1 cellular context compared by ENCODE assay signal in the genomic region with DNA sequence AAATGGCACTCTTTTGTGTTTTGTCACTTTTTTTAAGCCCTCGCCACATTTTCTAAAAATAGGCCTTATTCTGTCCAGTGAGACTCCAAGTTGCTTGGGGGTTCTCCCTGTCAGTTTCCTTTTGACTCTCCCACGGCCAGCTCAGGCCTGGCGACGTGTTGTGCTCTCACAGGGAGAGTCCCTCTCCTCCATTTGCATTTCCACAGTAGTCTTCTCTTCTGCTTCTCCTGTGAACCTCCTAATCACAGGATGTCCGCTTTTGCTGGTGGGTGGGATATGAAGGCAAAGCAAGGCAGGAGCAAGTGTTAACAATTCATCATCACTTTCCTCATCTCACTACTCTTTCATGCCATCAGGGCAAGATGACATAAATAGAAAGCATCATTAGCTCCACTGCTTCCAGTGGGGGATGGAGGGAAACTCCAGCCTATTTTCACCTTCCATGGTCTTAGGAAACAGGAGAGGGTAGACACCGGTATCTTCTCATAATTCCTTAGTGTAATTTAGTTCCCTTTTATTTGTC.
TF ChIP-seq lines count a peak whose summit lies in the region.

No MANE protein-coding gene starts in this region.

TF ChIP-seq in GM12878, 131 proteins besides CTCF, POLR2A, EP300 and RAD21 (continued from another document and continues in another):
- peak; percentile 98 for TF ChIP-seq RELB (IDR thresholded peaks at IDR 0.05; ENCODE audit: low read depth)
- TF ChIP-seq, protein P1, sequence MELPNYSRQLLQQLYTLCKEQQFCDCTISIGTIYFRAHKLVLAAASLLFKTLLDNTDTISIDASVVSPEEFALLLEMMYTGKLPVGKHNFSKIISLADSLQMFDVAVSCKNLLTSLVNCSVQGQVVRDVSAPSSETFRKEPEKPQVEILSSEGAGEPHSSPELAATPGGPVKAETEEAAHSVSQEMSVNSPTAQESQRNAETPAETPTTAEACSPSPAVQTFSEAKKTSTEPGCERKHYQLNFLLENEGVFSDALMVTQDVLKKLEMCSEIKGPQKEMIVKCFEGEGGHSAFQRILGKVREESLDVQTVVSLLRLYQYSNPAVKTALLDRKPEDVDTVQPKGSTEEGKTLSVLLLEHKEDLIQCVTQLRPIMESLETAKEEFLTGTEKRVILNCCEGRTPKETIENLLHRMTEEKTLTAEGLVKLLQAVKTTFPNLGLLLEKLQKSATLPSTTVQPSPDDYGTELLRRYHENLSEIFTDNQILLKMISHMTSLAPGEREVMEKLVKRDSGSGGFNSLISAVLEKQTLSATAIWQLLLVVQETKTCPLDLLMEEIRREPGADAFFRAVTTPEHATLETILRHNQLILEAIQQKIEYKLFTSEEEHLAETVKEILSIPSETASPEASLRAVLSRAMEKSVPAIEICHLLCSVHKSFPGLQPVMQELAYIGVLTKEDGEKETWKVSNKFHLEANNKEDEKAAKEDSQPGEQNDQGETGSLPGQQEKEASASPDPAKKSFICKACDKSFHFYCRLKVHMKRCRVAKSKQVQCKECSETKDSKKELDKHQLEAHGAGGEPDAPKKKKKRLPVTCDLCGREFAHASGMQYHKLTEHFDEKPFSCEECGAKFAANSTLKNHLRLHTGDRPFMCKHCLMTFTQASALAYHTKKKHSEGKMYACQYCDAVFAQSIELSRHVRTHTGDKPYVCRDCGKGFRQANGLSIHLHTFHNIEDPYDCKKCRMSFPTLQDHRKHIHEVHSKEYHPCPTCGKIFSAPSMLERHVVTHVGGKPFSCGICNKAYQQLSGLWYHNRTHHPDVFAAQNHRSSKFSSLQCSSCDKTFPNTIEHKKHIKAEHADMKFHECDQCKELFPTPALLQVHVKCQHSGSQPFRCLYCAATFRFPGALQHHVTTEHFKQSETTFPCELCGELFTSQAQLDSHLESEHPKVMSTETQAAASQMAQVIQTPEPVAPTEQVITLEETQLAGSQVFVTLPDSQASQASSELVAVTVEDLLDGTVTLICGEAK (IDR thresholded peaks at IDR 0.05; ENCODE audit: borderline replicate concordance) = peak; percentile 52; the same call in 1 of the 2 replicates
- no peak for TF ChIP-seq SREBF2 (IDR thresholded peaks at IDR 0.05; ENCODE audit: low read length)
- TF ChIP-seq ZNF384 (IDR thresholded peaks at IDR 0.05; ENCODE audit: borderline replicate concordance, low read depth, low read length) = peak; percentile 96
- TF ChIP-seq IKZF1 (conservative IDR thresholded peaks at IDR 0.05) = peak; percentile 98
- TF ChIP-seq KLF5 (IDR thresholded peaks at IDR 0.05; ENCODE audit: partially characterized antibody) = peak; percentile 84
- TF ChIP-seq MTA2 (IDR thresholded peaks at IDR 0.05; ENCODE audit: low read depth) = peak; percentile 97
- TF ChIP-seq RBBP5 (conservative IDR thresholded peaks at IDR 0.05) = no peak
- TF ChIP-seq, protein P2, sequence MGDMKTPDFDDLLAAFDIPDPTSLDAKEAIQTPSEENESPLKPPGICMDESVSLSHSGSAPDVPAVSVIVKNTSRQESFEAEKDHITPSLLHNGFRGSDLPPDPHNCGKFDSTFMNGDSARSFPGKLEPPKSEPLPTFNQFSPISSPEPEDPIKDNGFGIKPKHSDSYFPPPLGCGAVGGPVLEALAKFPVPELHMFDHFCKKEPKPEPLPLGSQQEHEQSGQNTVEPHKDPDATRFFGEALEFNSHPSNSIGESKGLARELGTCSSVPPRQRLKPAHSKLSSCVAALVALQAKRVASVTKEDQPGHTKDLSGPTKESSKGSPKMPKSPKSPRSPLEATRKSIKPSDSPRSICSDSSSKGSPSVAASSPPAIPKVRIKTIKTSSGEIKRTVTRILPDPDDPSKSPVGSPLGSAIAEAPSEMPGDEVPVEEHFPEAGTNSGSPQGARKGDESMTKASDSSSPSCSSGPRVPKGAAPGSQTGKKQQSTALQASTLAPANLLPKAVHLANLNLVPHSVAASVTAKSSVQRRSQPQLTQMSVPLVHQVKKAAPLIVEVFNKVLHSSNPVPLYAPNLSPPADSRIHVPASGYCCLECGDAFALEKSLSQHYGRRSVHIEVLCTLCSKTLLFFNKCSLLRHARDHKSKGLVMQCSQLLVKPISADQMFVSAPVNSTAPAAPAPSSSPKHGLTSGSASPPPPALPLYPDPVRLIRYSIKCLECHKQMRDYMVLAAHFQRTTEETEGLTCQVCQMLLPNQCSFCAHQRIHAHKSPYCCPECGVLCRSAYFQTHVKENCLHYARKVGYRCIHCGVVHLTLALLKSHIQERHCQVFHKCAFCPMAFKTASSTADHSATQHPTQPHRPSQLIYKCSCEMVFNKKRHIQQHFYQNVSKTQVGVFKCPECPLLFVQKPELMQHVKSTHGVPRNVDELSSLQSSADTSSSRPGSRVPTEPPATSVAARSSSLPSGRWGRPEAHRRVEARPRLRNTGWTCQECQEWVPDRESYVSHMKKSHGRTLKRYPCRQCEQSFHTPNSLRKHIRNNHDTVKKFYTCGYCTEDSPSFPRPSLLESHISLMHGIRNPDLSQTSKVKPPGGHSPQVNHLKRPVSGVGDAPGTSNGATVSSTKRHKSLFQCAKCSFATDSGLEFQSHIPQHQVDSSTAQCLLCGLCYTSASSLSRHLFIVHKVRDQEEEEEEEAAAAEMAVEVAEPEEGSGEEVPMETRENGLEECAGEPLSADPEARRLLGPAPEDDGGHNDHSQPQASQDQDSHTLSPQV (IDR thresholded peaks at IDR 0.05) = no peak
- TF ChIP-seq JUNB (IDR thresholded peaks at IDR 0.05) = peak; percentile 96
- peak in 1 of 2 experiments; percentile 28; a peak in 1 of 4 replicates for TF ChIP-seq CEBPB (IDR thresholded peaks at IDR 0.05; ENCODE audit: borderline replicate concordance in 1 of 2, low read depth in 2 of 2, low read length in 2 of 2)
- TF ChIP-seq, protein P3, sequence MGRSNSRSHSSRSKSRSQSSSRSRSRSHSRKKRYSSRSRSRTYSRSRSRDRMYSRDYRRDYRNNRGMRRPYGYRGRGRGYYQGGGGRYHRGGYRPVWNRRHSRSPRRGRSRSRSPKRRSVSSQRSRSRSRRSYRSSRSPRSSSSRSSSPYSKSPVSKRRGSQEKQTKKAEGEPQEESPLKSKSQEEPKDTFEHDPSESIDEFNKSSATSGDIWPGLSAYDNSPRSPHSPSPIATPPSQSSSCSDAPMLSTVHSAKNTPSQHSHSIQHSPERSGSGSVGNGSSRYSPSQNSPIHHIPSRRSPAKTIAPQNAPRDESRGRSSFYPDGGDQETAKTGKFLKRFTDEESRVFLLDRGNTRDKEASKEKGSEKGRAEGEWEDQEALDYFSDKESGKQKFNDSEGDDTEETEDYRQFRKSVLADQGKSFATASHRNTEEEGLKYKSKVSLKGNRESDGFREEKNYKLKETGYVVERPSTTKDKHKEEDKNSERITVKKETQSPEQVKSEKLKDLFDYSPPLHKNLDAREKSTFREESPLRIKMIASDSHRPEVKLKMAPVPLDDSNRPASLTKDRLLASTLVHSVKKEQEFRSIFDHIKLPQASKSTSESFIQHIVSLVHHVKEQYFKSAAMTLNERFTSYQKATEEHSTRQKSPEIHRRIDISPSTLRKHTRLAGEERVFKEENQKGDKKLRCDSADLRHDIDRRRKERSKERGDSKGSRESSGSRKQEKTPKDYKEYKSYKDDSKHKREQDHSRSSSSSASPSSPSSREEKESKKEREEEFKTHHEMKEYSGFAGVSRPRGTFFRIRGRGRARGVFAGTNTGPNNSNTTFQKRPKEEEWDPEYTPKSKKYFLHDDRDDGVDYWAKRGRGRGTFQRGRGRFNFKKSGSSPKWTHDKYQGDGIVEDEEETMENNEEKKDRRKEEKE (IDR thresholded peaks at IDR 0.05) = no peak
- peak; percentile 91 for TF ChIP-seq GATAD2B (conservative IDR thresholded peaks at IDR 0.05; ENCODE audit: low read depth)
- TF ChIP-seq CEBPZ (IDR thresholded peaks at IDR 0.05; ENCODE audit: low read depth, low read length) = no peak
- TF ChIP-seq CBFB (IDR thresholded peaks at IDR 0.05; ENCODE audit: low read depth) = no peak
- TF ChIP-seq RELA (IDR thresholded peaks at IDR 0.05; ENCODE audit: borderline replicate concordance, partially characterized antibody) = peak; percentile 86
- peak; percentile 96 for TF ChIP-seq DPF2 (IDR thresholded peaks at IDR 0.05)
- TF ChIP-seq PAX5 (IDR thresholded peaks at IDR 0.05; ENCODE audit: borderline replicate concordance, low read depth, low read length) = peak; percentile 88
- peak; percentile 57; the same call in 1 of the 2 replicates for TF ChIP-seq TAF1 (IDR thresholded peaks at IDR 0.05; ENCODE audit: borderline replicate concordance, low read depth, low read length)
- peak; percentile 96 for TF ChIP-seq SKIL (IDR thresholded peaks at IDR 0.05; ENCODE audit: low read depth, poor library complexity, severe bottlenecking)
- TF ChIP-seq IKZF2 (IDR thresholded peaks at IDR 0.05) = peak; percentile 99
- peak; percentile 95 for TF ChIP-seq JUND (IDR thresholded peaks at IDR 0.05; ENCODE audit: low read depth, low read length)
- TF ChIP-seq MYB (IDR thresholded peaks at IDR 0.05; ENCODE audit: borderline replicate concordance, low read depth, low read length) = no peak
- peak; percentile 61; the same call in 1 of the 2 replicates for TF ChIP-seq MXI1 (IDR thresholded peaks at IDR 0.05; ENCODE audit: low read depth, low read length)
- TF ChIP-seq BMI1 (IDR thresholded peaks at IDR 0.05; ENCODE audit: borderline replicate concordance) = 0 out of 2 replicates have a peak, but pooled peaks have one; percentile 77
- TF ChIP-seq STAT3 (IDR thresholded peaks at IDR 0.05; ENCODE audit: low read depth, low read length) = peak; percentile 83; the same call in 1 of the 2 replicates
- no peak for TF ChIP-seq ZNF207 (IDR thresholded peaks at IDR 0.05; ENCODE audit: borderline replicate concordance)
- TF ChIP-seq CREM (IDR thresholded peaks at IDR 0.05; ENCODE audit: low read depth) = peak; percentile 86
- TF ChIP-seq, protein P4, sequence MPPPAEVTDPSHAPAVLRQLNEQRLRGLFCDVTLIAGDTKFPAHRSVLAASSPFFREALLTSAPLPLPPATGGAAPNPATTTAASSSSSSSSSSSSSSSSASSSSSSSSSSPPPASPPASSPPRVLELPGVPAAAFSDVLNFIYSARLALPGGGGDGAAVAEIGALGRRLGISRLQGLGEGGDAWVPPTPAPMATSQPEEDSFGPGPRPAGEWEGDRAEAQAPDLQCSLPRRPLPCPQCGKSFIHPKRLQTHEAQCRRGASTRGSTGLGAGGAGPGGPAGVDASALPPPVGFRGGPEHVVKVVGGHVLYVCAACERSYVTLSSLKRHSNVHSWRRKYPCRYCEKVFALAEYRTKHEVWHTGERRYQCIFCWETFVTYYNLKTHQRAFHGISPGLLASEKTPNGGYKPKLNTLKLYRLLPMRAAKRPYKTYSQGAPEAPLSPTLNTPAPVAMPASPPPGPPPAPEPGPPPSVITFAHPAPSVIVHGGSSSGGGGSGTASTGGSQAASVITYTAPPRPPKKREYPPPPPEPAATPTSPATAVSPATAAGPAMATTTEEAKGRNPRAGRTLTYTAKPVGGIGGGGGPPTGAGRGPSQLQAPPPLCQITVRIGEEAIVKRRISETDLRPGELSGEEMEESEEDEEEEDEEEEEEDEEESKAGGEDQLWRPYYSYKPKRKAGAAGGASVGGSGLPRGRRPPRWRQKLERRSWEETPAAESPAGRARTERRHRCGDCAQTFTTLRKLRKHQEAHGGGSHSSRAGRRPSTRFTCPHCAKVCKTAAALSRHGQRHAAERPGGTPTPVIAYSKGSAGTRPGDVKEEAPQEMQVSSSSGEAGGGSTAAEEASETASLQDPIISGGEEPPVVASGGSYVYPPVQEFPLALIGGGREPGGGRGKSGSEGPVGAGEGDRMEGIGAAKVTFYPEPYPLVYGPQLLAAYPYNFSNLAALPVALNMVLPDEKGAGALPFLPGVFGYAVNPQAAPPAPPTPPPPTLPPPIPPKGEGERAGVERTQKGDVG (CRISPR knock-in tag; IDR thresholded peaks at IDR 0.05) = no peak
- peak; percentile 97 for TF ChIP-seq NBN (IDR thresholded peaks at IDR 0.05)
